ENCODE assay signal across 16 cellular contexts in the genomic region with DNA sequence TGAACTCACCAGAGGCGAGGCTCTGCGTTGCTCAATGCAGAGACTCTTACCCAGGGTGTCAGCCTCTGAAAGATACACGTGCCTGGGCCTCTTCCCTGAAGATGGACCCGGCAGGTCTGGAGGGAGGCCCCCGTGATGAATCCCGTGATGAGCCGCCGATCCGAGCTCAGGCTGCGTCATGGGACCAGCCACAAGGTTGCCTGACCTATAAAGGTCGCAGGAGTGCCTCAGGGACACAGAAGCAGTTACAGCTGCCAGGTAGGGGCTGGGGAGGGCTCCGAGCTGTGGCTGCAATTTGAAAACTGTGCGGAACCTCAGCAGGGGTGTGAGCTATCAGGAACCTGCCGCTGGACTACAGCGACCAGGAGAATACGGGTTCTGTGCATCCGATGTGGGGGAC. TPM values are rescaled to one million over a fixed set of nuclear protein-coding genes. Genes with fewer than 3 reads are reported as not detected.
A peak's percentile ranks its signal among the peaks of the same experiment; 100 is the strongest.
DNase-seq lines count a peak whose midpoint lies in the region; ATAC-seq, FAIRE-seq and TF ChIP-seq lines count a peak whose summit lies in the region.
"Had no signal": no experiment of that assay in that cellular context is flagged by ENCODE, and none has a peak within 500 bp of the region (broad histone marks: within the 10 kb centered on the region; RNA-seq: fewer than 3 reads in every experiment).

No MANE protein-coding gene starts in this region.

- CTCF ChIA-PET in HepG2 (lab: Yijun Ruan, JAX; ENCODE audit: low intra/inter-chr PET ratio, low total read pairs), result no interaction called here

- H4K20me1 ChIP-seq in HepG2 (ENCODE audit: insufficient read depth, low read length), result no peaks in the 10 kb centered on the region

- peak; percentile 16 for ATAC-seq in HepG2
- ATAC-seq in HG03196 (IDR thresholded peaks at IDR 0.05; ENCODE audit: unreplicated experiment), result no peak
- ATAC-seq: A549, GM12878 had no signal

- no peaks in the 10 kb centered on the region for H3K4me1 ChIP-seq in HepG2 (ENCODE audit: insufficient read depth, low read length)
- H3K4me1 ChIP-seq: A549, BE2C had no signal

- TF ChIP-seq RAD21 in HepG2 (CRISPR knock-in tag; IDR thresholded peaks at IDR 0.05), result no peak

- no TSS peak for BruUV-seq in HepG2 (replicated peaks; lab: Mats Ljungman, UMichigan)

- H3K27me3 ChIP-seq in HepG2 (ENCODE audit: control insufficient read depth in 1 of 2, insufficient read depth in 2 of 2, low read length in 2 of 2), result peaks cover 3 to 52% of the 10 kb centered on the region in 2 experiments; a peak in 4 of 5 replicates
- H3K27me3 ChIP-seq: BE2C had no signal

- intact Hi-C loops in HepG2 (cut with micrococcal nuclease; ENCODE audit: unreplicated experiment), result no loop called here

- POLR2A ChIA-PET in HepG2 (lab: Yijun Ruan, JAX), result no interaction called here

- no peak overlapping the region for H2AFZ ChIP-seq in HepG2 (ENCODE audit: low read length)
- H2AFZ ChIP-seq: GM23248 had no signal

- H3K9ac ChIP-seq in HepG2 (ENCODE audit: insufficient read depth, low read depth, low read length), result no peak overlapping the region
- H3K9ac ChIP-seq: GM23248 had no signal

- in situ Hi-C loops in SK-MEL-5 (cut with HindIII; ENCODE audit: low pct_unique_long_range_greater_than_20kb, low sequenced_read_pairs), result no loop called here
- in situ Hi-C loops in HepG2 (cut with HindIII; ENCODE audit: extremely low pct_ligation_motif_present, low pct_unique_long_range_greater_than_20kb), result no loop called here

- no peak for TF ChIP-seq EP300 in HepG2 (IDR thresholded peaks at IDR 0.05; ENCODE audit: low read depth in 2 of 2, low read length in 2 of 2)
- no peak for TF ChIP-seq EP300 in HepG2 (CRISPR knock-in tag; IDR thresholded peaks at IDR 0.05; ENCODE audit: borderline replicate concordance)

- no peak for FAIRE-seq in HepG2 (lab: Jason Lieb, UNC)
- FAIRE-seq: A549, GM12878, GM18507 had no signal

- H3K4me3 ChIP-seq in HepG2 (replicated peaks in 1 of 3; ENCODE audit: insufficient read depth in 1 of 3, low read depth in 2 of 3, low read length in 3 of 3), result no peak overlapping the region
- H3K4me3 ChIP-seq: A549, GM12878, GM23248 had no signal

- no peak for TF ChIP-seq POLR2A in HepG2 (IDR thresholded peaks at IDR 0.05; ENCODE audit: insufficient read depth in 1 of 2, low read depth in 2 of 2, low read length in 2 of 2)

- no peaks in the 10 kb centered on the region for H3K36me3 ChIP-seq in HepG2 (replicated peaks in 1 of 2; ENCODE audit: control insufficient read depth in 1 of 2, insufficient read depth in 2 of 2, low read length in 2 of 2)
- H3K36me3 ChIP-seq: BE2C had no signal

- H3K79me2 ChIP-seq in HepG2 (ENCODE audit: insufficient read depth, low read length), result no peaks in the 10 kb centered on the region

- H3K9me3 ChIP-seq in HepG2 (ENCODE audit: low read length), result no peaks in the 10 kb centered on the region
- H3K9me3 ChIP-seq: A549, BE2C had no signal

- peak; percentile 30 for DNase-seq in SK-MEL-5 (ENCODE audit: low read depth, low spot score)
- DNase-seq in ecto neural progenitor cell (ENCODE audit: low spot score), result peak; percentile 40
- no peak for DNase-seq in HepG2 (ENCODE audit: low spot score)
- peak; percentile 6 for DNase-seq in stimulated activated CD8-positive, alpha-beta memory T cell treated with anti-CD3 and anti-CD28 coated beads, Interleukin-4, amount 100 ng/mL, for 48 hours
- DNase-seq in NCI-H748 treated with DMSO at 0.1 percent for 48 hours (lab: John Stamatoyannopoulos, UW), result no peak
- DNase-seq in HuH-7.5 (ENCODE audit: low spot score), result no peak
- DNase-seq: BE2C; CD4-positive, alpha-beta memory T cell; DMS79; GM23248; H9 had no signal

- 64% methylated on average over 14 of the region's 17 CpGs for WGBS in HepG2 (ENCODE audit: low lambda C conversion rate)

- H3K27ac ChIP-seq in HepG2 (ENCODE audit: extremely low read length, insufficient read depth, low read length), result no peak overlapping the region
- H3K27ac ChIP-seq: A549, C4-2B, GM23248 had no signal

- TF ChIP-seq CTCF in HepG2 (CRISPR knock-in tag; IDR thresholded peaks at IDR 0.05), result no peak

- H3K4me2 ChIP-seq in HepG2 (ENCODE audit: low read depth, low read length), result no peak overlapping the region
- H3K4me2 ChIP-seq: A549 had no signal

TF ChIP-seq in HepG2, 621 proteins besides CTCF, POLR2A, EP300 and RAD21 (continues in another document):
- TF ChIP-seq ZNF512 (CRISPR knock-in tag; IDR thresholded peaks at IDR 0.05), result no peak
- no peak for TF ChIP-seq XBP1 (CRISPR knock-in tag; IDR thresholded peaks at IDR 0.05)
- no peak for TF ChIP-seq ZHX2 (IDR thresholded peaks at IDR 0.05; ENCODE audit: low read depth)
- no peak for TF ChIP-seq ZHX2 (CRISPR knock-in tag; IDR thresholded peaks at IDR 0.05; ENCODE audit: borderline replicate concordance)

RNA-seq across cellular contexts. Expression of gene ATP11A, which starts 10.5 kb away (rescaled TPM):
- 14.4 and 14.9 TPM in 2 replicates for total RNA-seq in SK-MEL-5 (2014; rRNA removed; shearing (Covaris generic))
- 67.8 and 104 TPM in 2 replicates for polyA plus RNA-seq in SK-MEL-5 (2015; cell fraction: cytosol; rRNA removed)
- 111 and 156 TPM in 2 replicates for polyA plus RNA-seq in SK-MEL-5 (2015; cell fraction: nucleus; rRNA removed)
- total RNA-seq in HepG2 (2016; rRNA removed; fragmentation: Illumina TruSeq; extraction: Trizol), result 18.4 and 18.9 TPM in 2 replicates
- 5.5 and 6.6 TPM in 2 replicates for total RNA-seq in HepG2 (2016; cell fraction: cytosol; rRNA removed; fragmentation: Illumina TruSeq; extraction: Trizol; ENCODE audit: low read depth)
- 13.9 and 19.4 TPM in 2 replicates for total RNA-seq in HepG2 (2016; cell fraction: insoluble cytoplasmic fraction; rRNA removed; fragmentation: Illumina TruSeq; extraction: Trizol)
- total RNA-seq in HepG2 (2016; cell fraction: membrane; rRNA removed; fragmentation: Illumina TruSeq; extraction: Trizol), result 12.7 and 14.7 TPM in 2 replicates
- total RNA-seq in HepG2 (2016; cell fraction: nucleus; rRNA removed; fragmentation: Illumina TruSeq; extraction: Trizol), result 44.6 and 51.9 TPM in 2 replicates
- polyA plus RNA-seq in HepG2 (2011; rRNA removed), result 20.1 and 24.0 TPM in 2 replicates
- polyA plus RNA-seq in HepG2 (2011; cell fraction: cytosol; rRNA removed), result 13.1 and 13.2 TPM in 2 replicates
- polyA plus RNA-seq in HepG2 (2011; cell fraction: nucleus; rRNA removed), result 168 and 195 TPM in 2 replicates
- polyA plus RNA-seq in HepG2 (2012), result 36.8 and 55.4 TPM in 2 replicates
- polyA plus RNA-seq in HepG2 (2016; cell fraction: cytosol; fragmentation: Illumina TruSeq; extraction: Trizol; ENCODE audit: low read depth), result 1.3 and 1.5 TPM in 2 replicates
- polyA plus RNA-seq in HepG2 (2016; cell fraction: insoluble cytoplasmic fraction; fragmentation: Illumina TruSeq; extraction: Trizol; ENCODE audit: low read depth), result 12.9 TPM in 2 replicates
- 3.0 and 3.7 TPM in 2 replicates for polyA plus RNA-seq in HepG2 (2016; cell fraction: membrane; fragmentation: Illumina TruSeq; extraction: Trizol; ENCODE audit: low read depth)
- 72.0 and 87.4 TPM in 2 replicates for polyA plus RNA-seq in HepG2 (2016; cell fraction: nucleus; fragmentation: Illumina TruSeq; extraction: Trizol; ENCODE audit: insufficient read depth, low read depth)
- polyA minus RNA-seq in HepG2 (2011; rRNA and poly(A)+ RNA removed; ENCODE audit: low replicate concordance), result 14.4 and 71.9 TPM in 2 replicates
- 42.1 and 46.7 TPM in 2 replicates for polyA minus RNA-seq in HepG2 (2011; cell fraction: cytosol; rRNA and poly(A)+ RNA removed)
- polyA minus RNA-seq in HepG2 (2011; cell fraction: nucleus; rRNA and poly(A)+ RNA removed), result 107 and 137 TPM in 2 replicates

Comparison
In these comparisons a context has a peak if more than half of its experiments do, and no peak if none do; other contexts are left out.
1. DNase-seq: peak in SK-MEL-5 (single experiment), ecto neural progenitor cell (single experiment) and stimulated activated CD8-positive, alpha-beta memory T cell treated with anti-CD3 and anti-CD28 coated beads, Interleukin-4, amount 100 ng/mL, for 48 hours (single experiment); none in HepG2 (single experiment), NCI-H748 treated with DMSO at 0.1 percent for 48 hours (single experiment) and HuH-7.5 (single experiment).